ENCODE assay signal across 30 cellular contexts in the genomic region with DNA sequence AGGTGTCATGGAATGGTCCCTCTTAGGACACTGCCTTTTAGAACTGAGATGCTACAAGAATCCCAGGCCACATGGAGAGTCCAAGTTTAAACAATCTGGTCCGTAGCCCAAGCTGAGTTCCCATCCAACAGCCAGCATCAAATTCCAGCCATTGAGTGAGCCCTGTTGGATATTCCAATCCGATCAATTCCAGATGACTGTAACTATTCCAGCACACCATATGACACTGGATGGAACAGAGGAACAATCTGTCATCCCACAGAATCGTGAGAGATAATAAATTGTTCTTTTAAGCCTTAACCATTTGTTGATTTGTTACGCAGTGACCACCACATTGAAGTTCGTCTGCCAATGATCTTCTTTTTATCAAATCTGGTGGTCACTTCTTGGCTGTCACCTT. TPM values are rescaled to one million over a fixed set of nuclear protein-coding genes. Genes with fewer than 3 reads are reported as not detected.
"Had no signal": no experiment of that assay in that cellular context is flagged by ENCODE, and none has a peak within 500 bp of the region (broad histone marks: within the 10 kb centered on the region; RNA-seq: fewer than 3 reads in every experiment).

No MANE protein-coding gene starts in this region.

- ATAC-seq: activated CD4-positive, alpha-beta T cell treated with anti-CD3 and anti-CD28 coated beads for 36 hours; activated naive CD8-positive, alpha-beta T cell treated with anti-CD3 and anti-CD28 coated beads, Interleukin-2, amount 50 U/mL, for 24 hours; activated T-cell treated with anti-CD3 and anti-CD28 coated beads, Interleukin-2, amount 50 U/mL, for 72 hours; esophagus mucosa; gastroesophageal sphincter had no signal

- H3K27me3 ChIP-seq: ascending aorta, breast epithelium, colonic mucosa had no signal

- H3K36me3 ChIP-seq: adrenal gland, ascending aorta, breast epithelium, cardiac muscle cell, colonic mucosa, gastroesophageal sphincter, heart right ventricle had no signal

- H3K4me3 ChIP-seq: adrenal gland, ascending aorta, breast epithelium, cardiac muscle cell, colonic mucosa, gastroesophageal sphincter, heart right ventricle had no signal

- H3K9me3 ChIP-seq: adrenal gland, ascending aorta, colonic mucosa had no signal

- H3K4me1 ChIP-seq: adrenal gland, ascending aorta, breast epithelium, colonic mucosa, gastroesophageal sphincter had no signal

- DNase-seq: activated CD4-positive, alpha-beta memory T cell treated with anti-CD3 and anti-CD28 coated beads, Interleukin-2, amount 10 ng/mL, durations not matched to agents 7 days and 5 days; activated CD4-positive, alpha-beta T cell treated with anti-CD3 and anti-CD28 coated beads for 36 hours; activated CD4-positive, alpha-beta T cell treated with anti-CD3 and anti-CD28 coated beads, Interleukin-2, amount 10 ng/mL, durations not matched to agents 7 days and 5 days; activated CD4-positive, alpha-beta T cell treated with anti-CD3 and anti-CD28 coated beads, Interleukin-2, amount 50 U/mL, for 4 hours; activated CD4-positive, CD25-positive, alpha-beta regulatory T cell; activated CD4-positive, CD25-positive, alpha-beta regulatory T cell treated with anti-CD3 and anti-CD28 coated beads, Interleukin-2, amount 50 U/mL, for 72 hours; activated CD8-positive, alpha-beta memory T cell treated with anti-CD3 and anti-CD28 coated beads, Interleukin-2, amount 50 U/mL, for 48 hours; activated gamma-delta T cell; activated naive CD4-positive, alpha-beta T cell; activated naive CD4-positive, alpha-beta T cell treated with anti-CD3 and anti-CD28 coated beads, Interleukin-2, amount 50 U/mL, for 16 hours; activated naive CD8-positive, alpha-beta T cell treated with anti-CD3 and anti-CD28 coated beads for 36 hours; activated naive CD8-positive, alpha-beta T cell treated with anti-CD3 and anti-CD28 coated beads, Interleukin-2, amount 50 U/mL, for 24 hours; activated T-cell treated with anti-CD3 and anti-CD28 coated beads for 4 hours; activated T-cell treated with anti-CD3 and anti-CD28 coated beads, Interleukin-2, amount 50 U/mL, for 24 hours; activated T-cell treated with anti-CD3 and anti-CD28 coated beads, Interleukin-2, amount 50 U/mL, for 72 hours; adrenal gland; amygdala; central memory CD4-positive, alpha-beta T cell; cerebellar nuclear complex; colonic mucosa; effector memory CD4-positive, alpha-beta T cell; endodermal cell; foreskin melanocyte; heart right ventricle; T-helper 2 cell had no signal

- H3K27ac ChIP-seq: adrenal gland, ascending aorta, breast epithelium, cardiac muscle cell, colonic mucosa, gastroesophageal sphincter, heart right ventricle had no signal

RNA-seq across cellular contexts. Expression of a gene that starts 46.3 kb away (rescaled TPM):
- total RNA-seq: cardiac muscle cell, endodermal cell had no signal
